Comparison of ENCODE assay signal across 19 cellular contexts in the genomic region with DNA sequence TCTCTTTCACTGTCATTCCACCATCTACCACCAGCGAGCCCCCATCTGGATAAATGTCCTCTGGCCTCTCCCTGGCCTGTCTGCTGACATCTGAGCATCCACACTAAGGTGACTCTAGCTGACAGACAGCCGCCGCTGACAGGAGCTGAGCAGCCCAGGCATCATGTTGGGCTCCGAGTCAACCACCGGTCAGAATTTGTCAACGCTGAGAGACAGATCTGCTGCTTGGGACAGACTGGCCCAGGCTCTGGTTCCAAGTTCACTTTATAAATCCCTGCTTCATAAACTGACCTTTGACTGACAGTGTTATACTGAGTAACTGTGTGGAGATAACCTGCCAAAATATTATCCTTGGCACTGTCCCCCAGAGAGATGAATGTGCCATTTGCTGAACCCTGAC.
A peak's percentile ranks its signal among the peaks of the same experiment; 100 is the strongest.
DNase-seq lines count a peak whose midpoint lies in the region; ATAC-seq and TF ChIP-seq lines count a peak whose summit lies in the region.
"Had no signal": no experiment of that assay in that cellular context is flagged by ENCODE, and none has a peak within 500 bp of the region (broad histone marks: within the 10 kb centered on the region; RNA-seq: fewer than 3 reads in every experiment).

No MANE protein-coding gene starts in this region.

- H3K9ac ChIP-seq in endodermal cell (ENCODE audit: extremely low read depth, low read length, poor library complexity, severe bottlenecking): no peak overlapping the region
- H3K9ac ChIP-seq: BLaER1, GM23248 had no signal

- no peaks in the 10 kb centered on the region for H3K27me3 ChIP-seq in endodermal cell (ENCODE audit: control insufficient read depth, insufficient read depth, low read length, poor library complexity, severe bottlenecking)
- H3K27me3 ChIP-seq in upper lobe of right lung: peaks cover 8% of the 10 kb centered on the region
- peaks cover 5% of the 10 kb centered on the region for H3K27me3 ChIP-seq in adrenal gland
- H3K27me3 ChIP-seq: BLaER1 had no signal

- no peaks in the 10 kb centered on the region for H3K4me1 Mint-ChIP-seq in endodermal cell
- H3K4me1 Mint-ChIP-seq: B cell had no signal

- H3K27me3 Mint-ChIP-seq in endodermal cell (ENCODE audit: insufficient read depth): peaks cover 2% of the 10 kb centered on the region
- H3K27me3 Mint-ChIP-seq: B cell; CD4-positive, CD25-positive, alpha-beta regulatory T cell had no signal

- no peaks in the 10 kb centered on the region for H3K36me3 ChIP-seq in endodermal cell (ENCODE audit: control insufficient read depth, insufficient read depth, low read length)
- H3K36me3 ChIP-seq in upper lobe of right lung: no peaks in the 10 kb centered on the region
- no peaks in the 10 kb centered on the region for H3K36me3 ChIP-seq in adrenal gland (replicated peaks in 1 of 2)
- H3K36me3 ChIP-seq: BLaER1 had no signal

- WGBS in endodermal cell (ENCODE audit: insufficient coverage in 1 of 2, insufficient read length in 1 of 2), 2 experiments: 88 to 92% methylated on average over 4 to 6 of the region's 6 CpGs
- 32 to 53% (median 44%) methylated on average over 5 to 6 of the region's 6 CpGs for WGBS in adrenal gland, 4 donors

- peaks cover 27% of the 10 kb centered on the region for H3K9me3 Mint-ChIP-seq in endodermal cell

- peak; percentile 22 for ATAC-seq in upper lobe of right lung
- ATAC-seq: CD8-positive, alpha-beta T cell had no signal

- H3K4me3 ChIP-seq in endodermal cell (ENCODE audit: low read length) (no peak overlapping the region), upper lobe of right lung (no peak overlapping the region), adrenal gland (no peak overlapping the region)
- H3K4me3 ChIP-seq: BLaER1, GM23248 had no signal

- no peak for TF ChIP-seq CTCF in endodermal cell (conservative IDR thresholded peaks at IDR 0.05)
- TF ChIP-seq CTCF in upper lobe of right lung (IDR thresholded peaks at IDR 0.05): no peak
- TF ChIP-seq CTCF in adrenal gland (IDR thresholded peaks at IDR 0.05): no peak

- no peak overlapping the region for H3K27ac Mint-ChIP-seq in endodermal cell
- H3K27ac Mint-ChIP-seq: B cell; CD4-positive, CD25-positive, alpha-beta regulatory T cell; CD8-positive, alpha-beta T cell had no signal

- H3K4me1 ChIP-seq in endodermal cell (ENCODE audit: control insufficient read depth, insufficient read depth, low read length) (no peaks in the 10 kb centered on the region), upper lobe of right lung (no peaks in the 10 kb centered on the region), adrenal gland (replicated peaks in 1 of 2) (no peaks in the 10 kb centered on the region)
- H3K4me1 ChIP-seq: BLaER1, Caco-2 had no signal

- DNase-seq in NCI-H82 (lab: John Stamatoyannopoulos, UW): peak; percentile 39
- DNase-seq in NCI-H82 treated with DMSO at 0.1 percent for 48 hours (lab: John Stamatoyannopoulos, UW; ENCODE audit: unreplicated experiment): no peak
- DNase-seq in endodermal cell: peak; percentile 20
- DNase-seq in retina: peak; percentile 25
- DNase-seq in upper lobe of right lung: no peak
- DNase-seq in adrenal gland: no peak
- DNase-seq in amygdala (lab: John Stamatoyannopoulos, UW): no peak
- DNase-seq: Caco-2; CD4-positive, CD25-positive, alpha-beta regulatory T cell; CD8-positive, alpha-beta T cell; DMS153; DND-41; GM23248; H7; HCEC 1CT had no signal

- intact Hi-C loops in upper lobe of right lung (cut with DNase I): no loop called here
- intact Hi-C loops in adrenal gland (cut with DNase I): no loop called here

- no peak overlapping the region for H3K4me3 Mint-ChIP-seq in endodermal cell
- H3K4me3 Mint-ChIP-seq: B cell; CD4-positive, CD25-positive, alpha-beta regulatory T cell; CD8-positive, alpha-beta T cell had no signal

- peaks cover 2% of the 10 kb centered on the region for H3K36me3 Mint-ChIP-seq in endodermal cell (ENCODE audit: low read depth)
- H3K36me3 Mint-ChIP-seq: CD4-positive, CD25-positive, alpha-beta regulatory T cell had no signal

- no peak for TF ChIP-seq POLR2A in adrenal gland (IDR thresholded peaks at IDR 0.05)

- no peak overlapping the region for H3K27ac ChIP-seq in endodermal cell (ENCODE audit: low read depth, low read length)
- no peak overlapping the region for H3K27ac ChIP-seq in upper lobe of right lung
- H3K27ac ChIP-seq in adrenal gland: no peak overlapping the region
- H3K27ac ChIP-seq: 22Rv1, BLaER1, C4-2B, GM23248 had no signal

- peaks cover 13% of the 10 kb centered on the region for H3K9me3 ChIP-seq in endodermal cell (ENCODE audit: control insufficient read depth, low read length)
- peaks cover 8% of the 10 kb centered on the region for H3K9me3 ChIP-seq in upper lobe of right lung
- H3K9me3 ChIP-seq in adrenal gland (replicated peaks in 1 of 3): no peaks in the 10 kb centered on the region
- H3K9me3 ChIP-seq: Caco-2 had no signal

Comparison
In these comparisons a context has a peak if more than half of its experiments do, and no peak if none do; other contexts are left out.
1. DNase-seq: peak in NCI-H82 (single experiment), endodermal cell (single experiment) and retina (single experiment); none in NCI-H82 treated with DMSO at 0.1 percent for 48 hours (single experiment), upper lobe of right lung (single experiment), adrenal gland (0 of 7) and amygdala (0 of 56).